21 cellular contexts compared by ENCODE assay signal in genomic region chr14:102686176-102686801, GRCh38.
"Had no signal": no experiment of that assay in that cellular context is flagged by ENCODE, and none has a peak within 500 bp of the region (broad histone marks: within the 10 kb centered on the region; RNA-seq: fewer than 3 reads in every experiment).

No MANE protein-coding gene starts in this region.

- H3K27me3 ChIP-seq: gastrocnemius medialis, sigmoid colon, tibial nerve, upper lobe of right lung, uterus had no signal

- H3K27ac ChIP-seq: gastrocnemius medialis, lower lobe of right lung, parathyroid adenoma, psoas muscle, sigmoid colon, thoracic aorta, tibial nerve, upper lobe of right lung, uterus had no signal

- H3K36me3 ChIP-seq: sigmoid colon, thoracic aorta, uterus had no signal

- H3K27me3 Mint-ChIP-seq: effector memory CD8-positive, alpha-beta T cell had no signal

- H3K9me3 ChIP-seq: gastrocnemius medialis, lower lobe of right lung, psoas muscle, sigmoid colon, thoracic aorta, tibial nerve, upper lobe of right lung, uterus had no signal

- H3K9ac ChIP-seq: parathyroid adenoma had no signal

- H3K36me3 Mint-ChIP-seq: natural killer cell; stimulated activated effector memory CD8-positive, alpha-beta T cell treated with anti-CD3 and anti-CD28 coated beads, Interleukin-12 subunit alpha, Interleukin-12 subunit beta, amount 100 ng/mL, for 72 hours had no signal

- H3K4me3 Mint-ChIP-seq: effector memory CD8-positive, alpha-beta T cell; natural killer cell; neural crest cell; stimulated activated effector memory CD8-positive, alpha-beta T cell treated with anti-CD3 and anti-CD28 coated beads, Interleukin-12 subunit alpha, Interleukin-12 subunit beta, amount 100 ng/mL, for 72 hours had no signal

- H3K4me3 ChIP-seq: gastrocnemius medialis, lower lobe of right lung, psoas muscle, sigmoid colon, thoracic aorta, tibial nerve, upper lobe of right lung, uterus had no signal

- H3K4me1 ChIP-seq: gastrocnemius medialis, parathyroid adenoma, psoas muscle, uterus had no signal

- H3K9me3 Mint-ChIP-seq: effector memory CD8-positive, alpha-beta T cell; natural killer cell; neural crest cell; stimulated activated effector memory CD8-positive, alpha-beta T cell treated with anti-CD3 and anti-CD28 coated beads, Interleukin-12 subunit alpha, Interleukin-12 subunit beta, amount 100 ng/mL, for 72 hours had no signal

- ATAC-seq: effector memory CD8-positive, alpha-beta T cell; gastrocnemius medialis; left ventricle myocardium superior; natural killer cell; psoas muscle; right cardiac atrium; stimulated activated effector memory CD8-positive, alpha-beta T cell treated with anti-CD3 and anti-CD28 coated beads, Interleukin-12 subunit alpha, Interleukin-12 subunit beta, amount 100 ng/mL, for 72 hours; stimulated activated naive CD8-positive, alpha-beta T cell treated with anti-CD3 and anti-CD28 coated beads, Interleukin-15, Interleukin-2, amounts not matched to agents 100 U/mL and 50 U/mL, for 24 hours; upper lobe of right lung had no signal

- H3K27ac Mint-ChIP-seq: effector memory CD8-positive, alpha-beta T cell; natural killer cell; stimulated activated effector memory CD8-positive, alpha-beta T cell treated with anti-CD3 and anti-CD28 coated beads, Interleukin-12 subunit alpha, Interleukin-12 subunit beta, amount 100 ng/mL, for 72 hours had no signal

- DNase-seq: cortex of kidney; effector memory CD8-positive, alpha-beta T cell; gastrocnemius medialis; head of caudate nucleus; left ventricle myocardium superior; lower lobe of right lung; natural killer cell; psoas muscle; right cardiac atrium; sigmoid colon; stimulated activated CD4-positive, alpha-beta T cell treated with anti-CD3 and anti-CD28 coated beads, Interleukin-2, amount 100 ng/mL, for 24 hours; stimulated activated CD4-positive, alpha-beta T cell treated with anti-CD3 and anti-CD28 coated beads, Interleukin-4, amount 100 ng/mL, for 24 hours; stimulated activated naive CD8-positive, alpha-beta T cell treated with anti-CD3 and anti-CD28 coated beads, Interleukin-15, Interleukin-2, amounts not matched to agents 100 U/mL and 50 U/mL, for 24 hours; substantia nigra; upper lobe of right lung; uterus had no signal
